In genomic region chr21:36008505-36008904, GRCh38 we compare ENCODE assay signal across 8 cellular contexts.
"Had no signal": no experiment of that assay in that cellular context is flagged by ENCODE, and none has a peak within 500 bp of the region (broad histone marks: within the 10 kb centered on the region; RNA-seq: fewer than 3 reads in every experiment).

No MANE protein-coding gene starts in this region.

- H3K4me1 ChIP-seq: HAP-1 had no signal

- ATAC-seq: GM23338, HCT116 had no signal

- H3K36me3 ChIP-seq: HAP-1 had no signal

- H3K27ac Mint-ChIP-seq: GM23338, H9, HFFc6 had no signal

- H3K4me2 ChIP-seq: GM23338 had no signal

- H3K4me1 Mint-ChIP-seq: GM23338, H9 had no signal

- H3K4me3 ChIP-seq: GM23338, HAP-1 had no signal

- H3K9me3 ChIP-seq: HAP-1 had no signal

- DNase-seq: GOT3, H7, H9, HCEC 1CT, HFFc6 had no signal

- H3K4me3 Mint-ChIP-seq: GM23338, H9, HFFc6 had no signal

- H2AFZ ChIP-seq: GM23338 had no signal
